ENCODE assay signal across 19 cellular contexts in the genomic region with DNA sequence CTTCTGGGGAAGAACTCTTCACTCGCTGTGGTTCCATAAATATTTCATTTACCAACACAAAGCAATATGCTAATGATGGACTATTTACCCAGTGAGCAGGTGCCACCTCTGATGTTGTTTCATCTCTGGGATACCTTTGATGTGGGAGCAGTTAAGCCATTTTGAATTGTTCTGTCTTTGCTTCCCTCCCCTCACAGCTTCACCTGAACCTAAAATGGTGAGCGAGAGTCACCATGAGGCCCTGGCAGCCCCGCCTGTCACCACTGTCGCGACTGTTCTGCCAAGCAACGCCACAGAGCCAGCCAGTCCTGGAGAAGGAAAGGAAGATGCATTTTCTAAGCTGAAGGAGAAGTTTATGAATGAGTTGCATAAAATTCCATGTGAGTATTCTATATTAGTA.
"Had no signal": no experiment of that assay in that cellular context is flagged by ENCODE, and none has a peak within 500 bp of the region (broad histone marks: within the 10 kb centered on the region; RNA-seq: fewer than 3 reads in every experiment).

No MANE protein-coding gene starts in this region.

- DNase-seq: activated CD4-positive, alpha-beta memory T cell treated with anti-CD3 and anti-CD28 coated beads for 36 hours; activated CD4-positive, CD25-positive, alpha-beta regulatory T cell treated with anti-CD3 and anti-CD28 coated beads, Interleukin-2, amount 50 U/mL, for 72 hours; activated CD8-positive, alpha-beta memory T cell treated with anti-CD3 and anti-CD28 coated beads, Interleukin-2, amount 10 ng/mL, durations not matched to agents 7 days and 5 days; activated naive CD4-positive, alpha-beta T cell treated with anti-CD3 and anti-CD28 coated beads for 36 hours; activated naive CD8-positive, alpha-beta T cell treated with anti-CD3 and anti-CD28 coated beads, Interleukin-2, amount 50 U/mL, for 24 hours; activated T-cell treated with anti-CD3 and anti-CD28 coated beads, Interleukin-2, amount 50 U/mL, for 1 hour; cerebellar nuclear complex; effector CD8-positive, alpha-beta T cell; foreskin fibroblast; hippocampal formation; kidney; left ventricle myocardium superior; naive thymus-derived CD8-positive, alpha-beta T cell; retina; upper lobe of right lung had no signal

- H3K36me3 ChIP-seq: ascending aorta, breast epithelium, thoracic aorta, upper lobe of right lung had no signal

- H3K27ac ChIP-seq: ascending aorta, breast epithelium, thoracic aorta, upper lobe of right lung had no signal

- H3K4me1 ChIP-seq: ascending aorta, breast epithelium, upper lobe of right lung had no signal

- H3K4me3 ChIP-seq: ascending aorta, breast epithelium, thoracic aorta, upper lobe of right lung had no signal

- H3K27me3 ChIP-seq: ascending aorta, breast epithelium, upper lobe of right lung had no signal

- ATAC-seq: activated CD8-positive, alpha-beta memory T cell treated with anti-CD3 and anti-CD28 coated beads, Interleukin-2, amount 10 ng/mL, durations not matched to agents 7 days and 5 days; activated naive CD8-positive, alpha-beta T cell treated with anti-CD3 and anti-CD28 coated beads, Interleukin-2, amount 50 U/mL, for 24 hours; left ventricle myocardium superior; naive thymus-derived CD8-positive, alpha-beta T cell; stimulated activated effector memory CD8-positive, alpha-beta T cell treated with anti-CD3 and anti-CD28 coated beads, Interleukin-12 subunit alpha, Interleukin-12 subunit beta, amount 100 ng/mL, for 72 hours; upper lobe of right lung had no signal
